Comparison of ENCODE assay signal across 17 cellular contexts in the genomic region with DNA sequence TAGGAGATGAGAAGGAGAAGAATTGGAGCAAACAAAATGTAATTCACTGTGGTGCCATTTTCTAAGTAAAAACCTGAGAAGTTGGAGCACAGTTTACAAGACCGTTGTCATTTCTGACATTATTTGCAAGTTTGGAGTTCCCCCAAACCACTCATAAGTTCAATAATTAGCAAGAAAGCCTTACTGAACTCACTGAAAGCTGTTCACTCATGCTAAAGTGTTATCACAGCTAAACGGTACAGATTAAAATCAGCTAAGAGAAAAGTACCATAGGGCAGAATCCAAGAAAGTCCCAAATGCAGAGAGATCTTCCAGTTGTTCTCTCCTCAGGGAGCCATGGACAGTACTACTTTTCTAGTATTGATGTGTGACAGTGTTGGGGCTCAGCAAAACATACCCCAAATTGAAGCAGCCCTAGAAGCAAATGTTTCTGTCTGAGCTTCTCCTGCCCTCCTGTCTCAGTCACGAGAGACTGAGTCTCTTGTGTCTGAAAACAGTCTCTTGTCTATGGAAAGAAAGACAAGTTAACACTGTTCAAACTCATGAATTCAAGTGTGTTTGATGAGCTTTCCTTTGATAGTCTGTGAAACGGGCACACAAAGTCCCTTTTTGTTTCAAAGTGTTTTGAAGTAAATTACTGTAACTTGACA.
A peak's percentile ranks its signal among the peaks of the same experiment; 100 is the strongest.
DNase-seq lines count a peak whose midpoint lies in the region; ATAC-seq, FAIRE-seq and TF ChIP-seq lines count a peak whose summit lies in the region.
"Had no signal": no experiment of that assay in that cellular context is flagged by ENCODE, and none has a peak within 500 bp of the region (broad histone marks: within the 10 kb centered on the region; RNA-seq: fewer than 3 reads in every experiment).

No MANE protein-coding gene starts in this region.

- peak overlapping the region; percentile 46; the same call in 1 of the 2 replicates for H2AFZ ChIP-seq in H1 (ENCODE audit: low read length)

- TF ChIP-seq RAD21 in H1 (IDR thresholded peaks at IDR 0.05 in 1 of 2, conservative IDR thresholded peaks at IDR 0.05 in 1 of 2; ENCODE audit: low read depth in 2 of 2, low read length in 2 of 2) = no peak

- H3K27ac ChIP-seq in H1 (ENCODE audit: low read depth, low read length) = no peak overlapping the region
- H3K27ac ChIP-seq: body of pancreas, heart right ventricle, prostate gland had no signal

- no peaks in the 10 kb centered on the region; a peak in 1 of 7 replicates for H3K4me1 ChIP-seq in H1 (replicated peaks in 1 of 4; ENCODE audit: control insufficient read depth in 3 of 4, insufficient read depth in 4 of 4, low read length in 3 of 4)
- H3K4me1 ChIP-seq: body of pancreas, heart right ventricle, prostate gland had no signal

- no peak overlapping the region for H4K8ac ChIP-seq in H1 (ENCODE audit: extremely low read depth, insufficient read depth, low read length)

- no peak overlapping the region for H3K9ac ChIP-seq in H1 (replicated peaks in 1 of 4; ENCODE audit: extremely low read depth in 1 of 4, low read depth in 3 of 4, low read length in 3 of 4)

- H3K4me2 ChIP-seq in H1 (ENCODE audit: insufficient read depth in 1 of 2, low read depth in 2 of 2, low read length in 2 of 2) = no peak overlapping the region

- H3K18ac ChIP-seq in H1 (ENCODE audit: extremely low read depth, low read length) = no peak overlapping the region

- no peaks in the 10 kb centered on the region for H4K20me1 ChIP-seq in H1 (replicated peaks in 1 of 2; ENCODE audit: control insufficient read depth in 1 of 2, insufficient read depth in 2 of 2, low read length in 2 of 2)

- no peak for TF ChIP-seq CTCF in H1 (IDR thresholded peaks at IDR 0.05; ENCODE audit: control extremely low read depth in 1 of 3, insufficient read depth in 1 of 3, low read depth in 1 of 3, low read length in 3 of 3)

- no peaks in the 10 kb centered on the region for H3K79me1 ChIP-seq in H1 (ENCODE audit: low read depth, low read length)

- no peak for TF ChIP-seq EP300 in H1 (IDR thresholded peaks at IDR 0.05; ENCODE audit: borderline replicate concordance in 1 of 2, low read depth in 2 of 2, low read length in 2 of 2)

- H3K4ac ChIP-seq in H1 (replicated peaks; ENCODE audit: insufficient read length, low read depth, low read length) = no peak overlapping the region

- H2BK5ac ChIP-seq in H1 (ENCODE audit: low read depth, low read length) = no peak overlapping the region

- no peak overlapping the region for H2BK20ac ChIP-seq in H1 (ENCODE audit: low read length)

- no peak overlapping the region for H3K4me3 ChIP-seq in H1 (ENCODE audit: extremely low read depth in 1 of 4, insufficient read depth in 2 of 4, low read depth in 3 of 4, low read length in 4 of 4)
- H3K4me3 ChIP-seq: body of pancreas, heart right ventricle, MG63, prostate gland had no signal

- no peaks in the 10 kb centered on the region for H3K79me2 ChIP-seq in H1 (ENCODE audit: control insufficient read depth in 1 of 2, insufficient read depth in 2 of 2, low read length in 2 of 2)

- H4K91ac ChIP-seq in H1 (replicated peaks; ENCODE audit: insufficient read length, low read length) = no peak overlapping the region

- no peak for TF ChIP-seq POLR2A in H1 (IDR thresholded peaks at IDR 0.05; ENCODE audit: control extremely low read depth in 1 of 2, low read depth in 2 of 2, low read length in 2 of 2)

- no peak overlapping the region for H2AK5ac ChIP-seq in H1 (ENCODE audit: low read depth, low read length)

- no peak overlapping the region for H3K56ac ChIP-seq in H1 (replicated peaks; ENCODE audit: insufficient read length, low read depth, low read length)

- no peak overlapping the region for H3K14ac ChIP-seq in H1 (ENCODE audit: insufficient read length)

- no peaks in the 10 kb centered on the region for H3K23me2 ChIP-seq in H1 (ENCODE audit: low read depth, low read length)

- H3K36me3 ChIP-seq in H1 (ENCODE audit: control insufficient read depth in 2 of 4, insufficient read depth in 4 of 4, low read length in 3 of 4) = no peaks in the 10 kb centered on the region
- H3K36me3 ChIP-seq: heart right ventricle, MG63, prostate gland had no signal

- ATAC-seq in GM19023 (IDR thresholded peaks at IDR 0.05; ENCODE audit: unreplicated experiment) (peak; percentile 81), HG02571 (IDR thresholded peaks at IDR 0.05; ENCODE audit: unreplicated experiment) (peak; percentile 82), HG03097 (IDR thresholded peaks at IDR 0.05; ENCODE audit: low FRiP score, unreplicated experiment) (peak; percentile 70)
- ATAC-seq: body of pancreas, heart right ventricle, T-cell had no signal

- H2BK15ac ChIP-seq in H1 (ENCODE audit: low read length) = no peak overlapping the region

- H4K5ac ChIP-seq in H1 (ENCODE audit: insufficient read length, low read depth, low read length) = no peak overlapping the region

- 85% methylated on average over 4 of the region's 4 CpGs; no CpG with 5 or more reads in 1 of the 2 experiments for WGBS in H1 (ENCODE audit: extremely low coverage in 1 of 2, insufficient coverage in 1 of 2, insufficient read length in 1 of 2, insufficient replicate concordance in 2 of 2, low coverage in 1 of 2, low lambda C conversion rate in 2 of 2, missing lambda C conversion rate in 1 of 2), 2 experiments

- FAIRE-seq in H1 (lab: Jason Lieb, UNC) = no peak

- H3K27me3 ChIP-seq in H1 (replicated peaks in 1 of 4; ENCODE audit: control insufficient read depth in 3 of 4, extremely low read depth in 1 of 4, insufficient read depth in 3 of 4, low read length in 3 of 4) = no peaks in the 10 kb centered on the region
- H3K27me3 ChIP-seq: body of pancreas, heart right ventricle, MG63 had no signal

- H3K9me3 ChIP-seq in H1 (ENCODE audit: insufficient read depth in 2 of 2, low read depth in 1 of 2, low read length in 1 of 2) = no peaks in the 10 kb centered on the region
- H3K9me3 ChIP-seq: body of pancreas, MG63, prostate gland had no signal

- no peak for DNase-seq in H1 (ENCODE audit: low read depth in 1 of 2, low spot score in 2 of 2)
- DNase-seq in NCI-H1105 treated with DMSO at 0.1 percent for 48 hours (lab: John Stamatoyannopoulos, UW) = no peak
- DNase-seq in activated CD8-positive, alpha-beta memory T cell treated with anti-CD3 and anti-CD28 coated beads, Interleukin-2, amount 50 U/mL, for 4 hours = no peak
- DNase-seq in stimulated activated CD4-positive, alpha-beta T cell treated with anti-CD3 and anti-CD28 coated beads, Interleukin-15, amount 100 ng/mL, for 24 hours = no peak
- no peak for DNase-seq in NCI-H1930 (lab: John Stamatoyannopoulos, UW)
- DNase-seq: activated B cell treated with CpG ODN at 0.5 μM for 24 hours; activated naive CD4-positive, alpha-beta T cell treated with Interleukin-2 at 50 U/mL for 16 hours; body of pancreas; erythroblast; heart right ventricle; MG63; NCI-H2081; T-cell had no signal

- CTCF ChIA-PET in H1 (lab: Charles Lee; ENCODE audit: partially characterized antibody) = interaction anchor here (0.6 kb wide), 1 partner anchor 726 kb away, joined by 3 read pairs; no protein-coding TSS in a partner anchor

- POLR2A ChIA-PET in H1 (lab: Charles Lee; ENCODE audit: partially characterized antibody) = no interaction called here

- H2BK120ac ChIP-seq in H1 (replicated peaks; ENCODE audit: low read depth, low read length) = no peak overlapping the region

- no peak overlapping the region for H2BK12ac ChIP-seq in H1 (ENCODE audit: low read depth, low read length)

- H3K23ac ChIP-seq in H1 (ENCODE audit: insufficient read length) = no peak overlapping the region

TF ChIP-seq in H1, 55 proteins besides CTCF, POLR2A, EP300 and RAD21 (continues in another document):
- no peak for TF ChIP-seq TEAD4 (IDR thresholded peaks at IDR 0.05; ENCODE audit: low read depth, low read length)
- TF ChIP-seq RXRA (IDR thresholded peaks at IDR 0.05; ENCODE audit: insufficient read depth, low read depth, low read length) = no peak
- no peak for TF ChIP-seq BACH1 (IDR thresholded peaks at IDR 0.05; ENCODE audit: low read length)
- TF ChIP-seq TBP (IDR thresholded peaks at IDR 0.05; ENCODE audit: low read depth, low read length) = no peak
